In the genomic region with DNA sequence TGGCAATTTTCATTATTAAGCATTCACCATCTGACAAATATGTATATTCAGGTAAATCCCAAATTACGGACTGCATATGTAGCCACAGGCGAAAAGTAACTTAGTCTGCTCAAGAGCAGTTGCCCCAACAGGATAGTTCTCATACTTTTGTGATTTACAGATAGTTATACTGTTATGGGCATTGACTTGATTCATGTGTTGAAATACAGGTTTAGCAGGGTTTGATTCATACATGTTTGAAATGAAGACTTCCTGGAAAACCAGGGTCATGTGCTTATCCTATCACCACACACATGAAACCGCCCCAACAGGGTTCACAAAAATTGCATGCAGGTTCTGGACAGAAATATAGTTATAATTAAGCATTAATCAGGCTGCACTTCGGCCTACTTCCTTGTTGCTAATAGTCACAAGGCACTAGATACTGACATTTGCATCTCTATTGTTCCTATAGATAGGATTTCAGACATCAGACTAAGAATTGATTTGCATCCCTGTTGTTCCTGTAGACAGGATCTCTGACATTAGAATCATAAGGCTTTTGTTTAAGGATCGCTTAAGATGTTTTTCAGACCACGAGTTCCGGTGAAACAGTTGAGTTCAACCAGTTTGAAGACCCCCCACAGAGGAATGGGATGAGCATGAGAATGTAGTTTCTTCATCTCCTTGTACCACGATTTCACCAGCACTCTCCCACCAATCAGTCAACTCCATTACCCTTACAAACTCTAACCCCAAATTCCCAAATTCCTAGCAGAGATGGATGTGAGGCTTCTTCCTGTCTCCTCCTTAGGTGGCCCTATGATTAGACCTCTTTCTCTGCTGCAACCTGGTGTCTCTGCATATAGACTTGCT, we compare ENCODE assay signal across 1 cellular context.
TF ChIP-seq lines count a peak whose summit lies in the region.

No MANE protein-coding gene starts in this region.

TF ChIP-seq in WTC11, 78 proteins besides CTCF, POLR2A, EP300 and RAD21 (continued from another document):
- TF ChIP-seq, protein P1, sequence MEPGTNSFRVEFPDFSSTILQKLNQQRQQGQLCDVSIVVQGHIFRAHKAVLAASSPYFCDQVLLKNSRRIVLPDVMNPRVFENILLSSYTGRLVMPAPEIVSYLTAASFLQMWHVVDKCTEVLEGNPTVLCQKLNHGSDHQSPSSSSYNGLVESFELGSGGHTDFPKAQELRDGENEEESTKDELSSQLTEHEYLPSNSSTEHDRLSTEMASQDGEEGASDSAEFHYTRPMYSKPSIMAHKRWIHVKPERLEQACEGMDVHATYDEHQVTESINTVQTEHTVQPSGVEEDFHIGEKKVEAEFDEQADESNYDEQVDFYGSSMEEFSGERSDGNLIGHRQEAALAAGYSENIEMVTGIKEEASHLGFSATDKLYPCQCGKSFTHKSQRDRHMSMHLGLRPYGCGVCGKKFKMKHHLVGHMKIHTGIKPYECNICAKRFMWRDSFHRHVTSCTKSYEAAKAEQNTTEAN (CRISPR knock-in tag; IDR thresholded peaks at IDR 0.05) = 0 out of 2 replicates have a peak, but pooled peaks have one; percentile 5
- peak; percentile 52 for TF ChIP-seq FOXK1 (CRISPR knock-in tag; IDR thresholded peaks at IDR 0.05)
- TF ChIP-seq, protein P2, sequence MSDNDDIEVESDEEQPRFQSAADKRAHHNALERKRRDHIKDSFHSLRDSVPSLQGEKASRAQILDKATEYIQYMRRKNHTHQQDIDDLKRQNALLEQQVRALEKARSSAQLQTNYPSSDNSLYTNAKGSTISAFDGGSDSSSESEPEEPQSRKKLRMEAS (CRISPR knock-in tag; IDR thresholded peaks at IDR 0.05) = peak; percentile 51; the same call in 1 of the 2 replicates
- TF ChIP-seq SMAD3 (CRISPR knock-in tag; IDR thresholded peaks at IDR 0.05; ENCODE audit: borderline replicate concordance) = peak; percentile 36; the same call in 1 of the 2 replicates
- no peak for TF ChIP-seq ZNF263 (CRISPR knock-in tag; IDR thresholded peaks at IDR 0.05; ENCODE audit: low read depth)
